In genomic region chr13:32504263-32504662, GRCh38 we compare ENCODE assay signal across 13 cellular contexts.
"Had no signal": no experiment of that assay in that cellular context is flagged by ENCODE, and none has a peak within 500 bp of the region (broad histone marks: within the 10 kb centered on the region; RNA-seq: fewer than 3 reads in every experiment).

No MANE protein-coding gene starts in this region.

- H3K4me1 Mint-ChIP-seq: stimulated activated memory B cell treated with anti-CD40 and anti-IgM and Interleukin-4, amounts not matched to agents 10 μg/mL and 1 μg/mL and 100 μg/mL, for 72 hours had no signal

- H3K9me3 Mint-ChIP-seq: activated CD8-positive, alpha-beta T cell treated with anti-CD3 and anti-CD28 coated beads for 36 hours had no signal

- DNase-seq: activated CD4-positive, alpha-beta T cell treated with anti-CD3 and anti-CD28 coated beads for 4 hours; activated CD8-positive, alpha-beta memory T cell treated with anti-CD3 and anti-CD28 coated beads, Interleukin-2, amount 50 U/mL, for 48 hours; activated CD8-positive, alpha-beta T cell treated with anti-CD3 and anti-CD28 coated beads for 36 hours; activated naive CD4-positive, alpha-beta T cell treated with anti-CD3 and anti-CD28 coated beads, Interleukin-2, amount 50 U/mL, for 16 hours; anterior cingulate cortex; left ventricle myocardium superior; posterior cingulate gyrus; T-cell; T1000; transverse colon had no signal

- H3K4me3 Mint-ChIP-seq: activated CD8-positive, alpha-beta T cell treated with anti-CD3 and anti-CD28 coated beads for 36 hours; stimulated activated memory B cell treated with anti-CD40 and anti-IgM and Interleukin-4, amounts not matched to agents 10 μg/mL and 1 μg/mL and 100 μg/mL, for 72 hours; T-cell had no signal

- H3K4me3 ChIP-seq: SJSA1, transverse colon had no signal

- H3K27me3 ChIP-seq: SJSA1, transverse colon had no signal

- H3K27me3 Mint-ChIP-seq: activated CD8-positive, alpha-beta T cell treated with anti-CD3 and anti-CD28 coated beads for 36 hours; stimulated activated memory B cell treated with anti-CD40 and anti-IgM and Interleukin-4, amounts not matched to agents 10 μg/mL and 1 μg/mL and 100 μg/mL, for 72 hours; T-cell had no signal

- H3K36me3 ChIP-seq: SJSA1 had no signal

- H3K9me3 ChIP-seq: SJSA1, transverse colon had no signal

- H3K4me1 ChIP-seq: SJSA1, transverse colon had no signal

- H3K27ac ChIP-seq: SJSA1, transverse colon, VCaP had no signal

- H3K27ac Mint-ChIP-seq: activated CD8-positive, alpha-beta T cell treated with anti-CD3 and anti-CD28 coated beads for 36 hours; stimulated activated memory B cell treated with anti-CD40 and anti-IgM and Interleukin-4, amounts not matched to agents 10 μg/mL and 1 μg/mL and 100 μg/mL, for 72 hours had no signal
